ENCODE assay signal across 21 cellular contexts in the genomic region with DNA sequence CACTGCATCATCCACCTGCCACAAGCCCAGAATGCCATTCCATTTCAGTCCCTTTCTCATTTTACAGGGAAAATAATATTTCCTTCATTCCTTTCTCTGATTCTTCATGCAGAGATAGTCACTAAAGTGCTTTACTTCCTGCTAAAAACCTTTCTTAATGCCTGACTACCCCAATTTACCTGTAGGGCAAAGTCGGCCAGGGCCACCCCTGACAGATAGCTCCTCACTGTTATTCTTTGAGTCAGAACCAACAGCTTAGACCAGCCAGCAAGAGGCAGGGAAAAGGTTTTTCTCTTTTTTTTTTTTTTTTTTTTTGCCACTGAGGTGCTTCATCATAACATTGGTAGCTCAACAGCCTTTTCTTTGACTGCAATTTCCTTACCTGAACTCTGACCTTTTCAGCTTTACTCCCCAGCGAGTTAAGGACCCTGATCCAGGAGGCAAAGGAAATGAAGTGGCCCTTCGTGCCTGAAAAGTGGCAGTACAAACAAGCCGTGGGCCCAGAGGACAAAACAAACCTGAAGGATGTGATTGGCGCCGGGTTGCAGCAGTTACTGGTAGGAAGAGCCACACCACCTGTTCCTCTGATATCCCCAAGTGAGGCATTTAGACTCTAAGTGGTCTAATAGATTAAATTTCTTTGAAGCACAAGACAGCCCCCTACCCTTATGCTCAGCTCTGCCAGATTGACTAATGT.
DNase-seq lines count a peak whose midpoint lies in the region; ATAC-seq lines count a peak whose summit lies in the region.
"Had no signal": no experiment of that assay in that cellular context is flagged by ENCODE, and none has a peak within 500 bp of the region (broad histone marks: within the 10 kb centered on the region; RNA-seq: fewer than 3 reads in every experiment).

No MANE protein-coding gene starts in this region.

- DNase-seq in Caki2 (ENCODE audit: low read depth), result peak; percentile 40
- DNase-seq in NCI-H1417 (lab: John Stamatoyannopoulos, UW), result peak; percentile 47 to 91 (median 89)
- DNase-seq in NCI-H2171 (lab: John Stamatoyannopoulos, UW), result peak; percentile 62
- DNase-seq in NCI-H82 treated with DMSO at 0.1 percent for 48 hours (lab: John Stamatoyannopoulos, UW; ENCODE audit: unreplicated experiment), result peak; percentile 5
- no peak for DNase-seq in central memory CD4-positive, alpha-beta T cell
- DNase-seq in effector CD4-positive, alpha-beta T cell, result no peak
- DNase-seq: activated CD4-positive, alpha-beta T cell treated with anti-CD3 and anti-CD28 coated beads, Interleukin-2, amount 50 U/mL, for 48 hours; activated CD8-positive, alpha-beta memory T cell treated with anti-CD3 and anti-CD28 coated beads, Interleukin-2, amount 50 U/mL, for 4 hours; CD8-positive, alpha-beta memory T cell; NCI-H526; pancreas; spleen; stimulated activated CD4-positive, alpha-beta T cell treated with anti-CD3 and anti-CD28 coated beads, Interleukin-2, amount 100 ng/mL, for 48 hours; substantia nigra; T-helper 9 cell had no signal

- in situ Hi-C loops in Caki2 (cut with HindIII; ENCODE audit: low pct_unique_long_range_greater_than_20kb, low sequenced_read_pairs), result no loop called here

- ATAC-seq in GM18520 (IDR thresholded peaks at IDR 0.05; ENCODE audit: unreplicated experiment) (no peak), GM18517 (IDR thresholded peaks at IDR 0.05; ENCODE audit: unreplicated experiment) (no peak)
- ATAC-seq: HepG2; natural killer cell treated with Interleukin-12 subunit alpha and Interleukin-12 subunit beta and Interleukin-15 and Interleukin-18, amount 100 ng/mL, for 72 hours; pancreas; Right ventricle myocardium inferior; stimulated activated effector memory CD8-positive, alpha-beta T cell treated with anti-CD3 and anti-CD28 coated beads, Interleukin-12 subunit alpha, Interleukin-12 subunit beta, amount 100 ng/mL, for 72 hours had no signal

Comparison
In these comparisons a context has a peak if more than half of its experiments do, and no peak if none do; other contexts are left out.
1. DNase-seq: peak in Caki2 (single experiment), NCI-H1417 (3 of 3), NCI-H2171 (single experiment) and NCI-H82 treated with DMSO at 0.1 percent for 48 hours (single experiment); none in central memory CD4-positive, alpha-beta T cell (single experiment) and effector CD4-positive, alpha-beta T cell (single experiment).